Comparison of ENCODE assay signal across 2 cellular contexts in genomic region chr2:216649573-216649972, GRCh38.
TF ChIP-seq lines count a peak whose summit lies in the region.

No MANE protein-coding gene starts in this region.

TF ChIP-seq in GM23338, 12 proteins besides CTCF, POLR2A, EP300 and RAD21 (continued from another document):
- no peak for TF ChIP-seq EZH2phosphoT487 (IDR thresholded peaks at IDR 0.05; ENCODE audit: unreplicated experiment)
- TF ChIP-seq CREB1 (CRISPR knock-in tag; IDR thresholded peaks at IDR 0.05; ENCODE audit: low read depth) = no peak
- TF ChIP-seq ZNF331 (CRISPR knock-in tag; IDR thresholded peaks at IDR 0.05; ENCODE audit: low read depth) = no peak
- no peak for TF ChIP-seq ZNF462 (CRISPR knock-in tag; IDR thresholded peaks at IDR 0.05)
- no peak for TF ChIP-seq REST (IDR thresholded peaks at IDR 0.05; ENCODE audit: unreplicated experiment)

TF ChIP-seq in WTC11, 78 proteins besides CTCF, POLR2A, EP300 and RAD21 (continued from another document):
- TF ChIP-seq ZNF219 (CRISPR knock-in tag; IDR thresholded peaks at IDR 0.05; ENCODE audit: borderline replicate concordance) (no peak), FOXJ3 (CRISPR knock-in tag; IDR thresholded peaks at IDR 0.05; ENCODE audit: borderline replicate concordance) (no peak), IRF1 (CRISPR knock-in tag; IDR thresholded peaks at IDR 0.05) (no peak), USF1 (CRISPR knock-in tag; IDR thresholded peaks at IDR 0.05) (no peak), E2F4 (CRISPR knock-in tag; IDR thresholded peaks at IDR 0.05; ENCODE audit: borderline replicate concordance, low read depth) (no peak), FOXP1 (CRISPR knock-in tag; IDR thresholded peaks at IDR 0.05; ENCODE audit: borderline replicate concordance) (no peak), ZNF281 (CRISPR knock-in tag; IDR thresholded peaks at IDR 0.05) (no peak), PREB (CRISPR knock-in tag; IDR thresholded peaks at IDR 0.05; ENCODE audit: borderline replicate concordance) (no peak), TP53 (CRISPR knock-in tag; IDR thresholded peaks at IDR 0.05) (no peak), ATF6 (CRISPR knock-in tag; IDR thresholded peaks at IDR 0.05) (no peak), ZBTB21 (CRISPR knock-in tag; IDR thresholded peaks at IDR 0.05; ENCODE audit: borderline replicate concordance) (no peak), ERG (CRISPR knock-in tag; IDR thresholded peaks at IDR 0.05) (no peak), MXD4 (CRISPR knock-in tag; IDR thresholded peaks at IDR 0.05; ENCODE audit: borderline replicate concordance) (no peak), RELA (CRISPR knock-in tag; IDR thresholded peaks at IDR 0.05; ENCODE audit: borderline replicate concordance) (no peak), ZNF263 (CRISPR knock-in tag; IDR thresholded peaks at IDR 0.05; ENCODE audit: low read depth) (no peak), ZNF138 (CRISPR knock-in tag; conservative IDR thresholded peaks at IDR 0.05) (no peak), ZNF532 (CRISPR knock-in tag; IDR thresholded peaks at IDR 0.05; ENCODE audit: borderline replicate concordance) (no peak)
TF ChIP-seq in WTC11: peak in this region for 0.
